Comparison of ENCODE assay signal across 1 cellular context in the genomic region with DNA sequence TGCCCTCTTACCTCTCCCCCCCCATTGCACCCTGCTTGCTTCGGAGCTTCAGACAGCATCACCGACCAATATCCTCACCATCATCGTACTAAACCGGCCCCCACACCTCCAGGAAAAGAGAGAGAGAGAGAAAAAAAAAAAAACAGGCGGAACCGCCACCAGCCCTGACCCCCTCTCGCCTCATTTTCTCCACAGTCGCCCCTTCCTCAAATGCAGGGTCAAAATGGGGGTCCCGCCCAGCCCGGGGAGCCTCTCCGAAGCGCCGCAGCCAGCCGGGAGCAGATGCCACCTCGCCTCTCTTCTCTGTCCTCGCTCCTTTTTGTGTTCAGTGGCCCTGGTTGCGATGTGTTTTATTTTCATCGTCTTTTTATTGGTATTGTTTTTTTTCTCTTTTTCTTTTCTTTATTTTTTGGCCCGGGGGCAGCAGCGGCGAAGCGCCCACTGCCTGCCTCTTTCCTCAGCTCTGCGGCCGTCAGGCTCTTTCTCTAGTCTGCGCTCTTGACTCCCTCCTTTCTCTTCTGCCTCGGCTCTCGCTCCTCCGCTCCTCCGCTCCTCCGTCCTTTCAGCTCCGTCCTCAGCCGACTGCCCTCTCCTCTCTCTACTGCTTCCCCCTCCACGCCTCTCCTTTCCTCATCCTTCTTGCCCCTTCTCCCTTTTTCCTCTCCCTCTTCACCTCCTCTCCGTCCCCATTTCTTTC.
TF ChIP-seq lines count a peak whose summit lies in the region.

No MANE protein-coding gene starts in this region.

TF ChIP-seq in A549, 52 proteins besides CTCF, POLR2A, EP300 and RAD21 (continued from another document):
- TF ChIP-seq, protein P1, sequence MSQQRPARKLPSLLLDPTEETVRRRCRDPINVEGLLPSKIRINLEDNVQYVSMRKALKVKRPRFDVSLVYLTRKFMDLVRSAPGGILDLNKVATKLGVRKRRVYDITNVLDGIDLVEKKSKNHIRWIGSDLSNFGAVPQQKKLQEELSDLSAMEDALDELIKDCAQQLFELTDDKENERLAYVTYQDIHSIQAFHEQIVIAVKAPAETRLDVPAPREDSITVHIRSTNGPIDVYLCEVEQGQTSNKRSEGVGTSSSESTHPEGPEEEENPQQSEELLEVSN (IDR thresholded peaks at IDR 0.05; ENCODE audit: borderline replicate concordance, low read depth): no peak
- TF ChIP-seq HEYL (CRISPR knock-in tag; IDR thresholded peaks at IDR 0.05) (no peak), MAZ (IDR thresholded peaks at IDR 0.05; ENCODE audit: borderline replicate concordance, low read depth, low read length) (no peak), RARB (CRISPR knock-in tag; IDR thresholded peaks at IDR 0.05) (no peak), RNF2 (IDR thresholded peaks at IDR 0.05; ENCODE audit: borderline replicate concordance, low read depth) (peak; percentile 51; the same call in 1 of the 2 replicates), BCL3 (IDR thresholded peaks at IDR 0.05) (no peak)
TF ChIP-seq in A549: peak in this region for 1.
